8 cellular contexts compared by ENCODE assay signal in the genomic region with DNA sequence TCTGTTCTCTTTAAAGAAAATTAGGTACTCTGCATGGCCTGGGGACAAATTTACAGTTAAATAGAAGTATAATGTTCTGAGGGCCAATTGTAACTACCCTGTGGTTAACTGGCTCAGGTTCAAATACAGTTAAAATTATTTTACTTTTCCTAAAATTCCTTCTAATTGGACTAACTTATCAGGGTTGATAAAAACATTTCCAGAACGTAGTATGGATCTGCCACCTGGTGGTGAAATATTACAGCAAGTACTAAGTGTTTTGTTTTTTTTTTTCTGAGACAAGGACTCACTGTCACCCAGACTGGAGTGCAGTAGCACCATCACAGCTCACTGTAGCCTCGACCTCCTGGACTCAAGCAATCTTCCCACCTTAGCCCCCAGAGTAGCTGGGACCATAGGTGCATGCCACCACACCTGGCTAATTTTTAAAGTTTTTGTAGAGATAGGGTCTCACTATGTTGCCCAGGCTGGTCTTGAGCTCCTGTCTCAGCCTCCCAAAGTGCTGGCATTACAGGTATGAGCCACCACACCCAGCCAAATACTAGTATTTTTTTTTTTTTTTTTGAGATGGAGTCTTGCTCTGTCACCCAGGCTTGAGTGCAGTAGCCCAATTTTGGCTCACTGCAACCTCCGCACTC. TPM values are rescaled to one million over a fixed set of nuclear protein-coding genes. Genes with fewer than 3 reads are reported as not detected.
A peak's percentile ranks its signal among the peaks of the same experiment; 100 is the strongest.
DNase-seq lines count a peak whose midpoint lies in the region; ATAC-seq and TF ChIP-seq lines count a peak whose summit lies in the region.

No MANE protein-coding gene starts in this region.

- H3K36me3 ChIP-seq in heart right ventricle = no peaks in the 10 kb centered on the region
- H3K36me3 ChIP-seq in gastrocnemius medialis = no peaks in the 10 kb centered on the region

- H3K27me3 Mint-ChIP-seq in activated T-cell treated with anti-CD3 and anti-CD28 coated beads, Interleukin-2, amount 50 U/mL, for 4 hours (ENCODE audit: low read depth) = no peaks in the 10 kb centered on the region
- H3K27me3 Mint-ChIP-seq in WTC11 (ENCODE audit: low read depth) = no peaks in the 10 kb centered on the region; the same call in 1 of the 2 replicates

- H3K27ac ChIP-seq in heart right ventricle (no peak overlapping the region), gastrocnemius medialis (no peak overlapping the region)

- H3K27ac Mint-ChIP-seq in WTC11 = no peak overlapping the region

- 33 to 39% methylated on average over 3 of the region's 3 CpGs for WGBS in heart right ventricle, 2 donors

- no peaks in the 10 kb centered on the region for H3K9me3 Mint-ChIP-seq in activated T-cell treated with anti-CD3 and anti-CD28 coated beads, Interleukin-2, amount 50 U/mL, for 4 hours
- peaks cover 8% of the 10 kb centered on the region; the same call in 1 of the 2 replicates for H3K9me3 Mint-ChIP-seq in WTC11

- in situ Hi-C loops in gastrocnemius medialis (cut with MboI; ENCODE audit: low sequenced_read_pairs in 4 of 4) = loop anchor here in 3 of 4 donors (5.0 to 10.0 kb wide), 3 partner anchors 284 to 294 kb away; no protein-coding TSS in a partner anchor

- H3K4me1 Mint-ChIP-seq in activated T-cell treated with anti-CD3 and anti-CD28 coated beads, Interleukin-2, amount 50 U/mL, for 4 hours (ENCODE audit: low read depth) = no peaks in the 10 kb centered on the region
- H3K4me1 Mint-ChIP-seq in WTC11 = peaks cover 28% of the 10 kb centered on the region

- DNase-seq in activated T-cell treated with anti-CD3 and anti-CD28 coated beads for 4 hours = peak; percentile 1
- DNase-seq in activated T-cell treated with anti-CD3 and anti-CD28 coated beads, Interleukin-2, amount 50 U/mL, for 4 hours = no peak
- peak; percentile 62 for DNase-seq in NAMALWA (ENCODE audit: low spot score)
- DNase-seq in WTC11 (ENCODE audit: low spot score) = no peak
- peak in 1 of 2 donors; percentile 50 for DNase-seq in heart right ventricle
- no peak for DNase-seq in gastrocnemius medialis

- no peaks in the 10 kb centered on the region for H3K36me3 Mint-ChIP-seq in activated T-cell treated with anti-CD3 and anti-CD28 coated beads, Interleukin-2, amount 50 U/mL, for 4 hours (ENCODE audit: insufficient read depth)
- no peaks in the 10 kb centered on the region for H3K36me3 Mint-ChIP-seq in WTC11

- H3K4me1 ChIP-seq in heart right ventricle (peaks cover 0 to 16% (median 14%) of the 10 kb centered on the region in 9 donors), gastrocnemius medialis (peaks cover 29 to 35% of the 10 kb centered on the region in 2 donors)

- TF ChIP-seq POLR2A in gastrocnemius medialis (IDR thresholded peaks at IDR 0.05) = no peak

- H3K4me3 ChIP-seq in heart right ventricle = no peak overlapping the region
- no peak overlapping the region for H3K4me3 ChIP-seq in gastrocnemius medialis

- POLR2A ChIA-PET in WTC11 (lab: Charles Lee) = interaction anchor here (1.4 kb wide), 1 partner anchor 28 kb away, joined by 4 read pairs; no protein-coding TSS in a partner anchor

- ATAC-seq in activated T-cell treated with anti-CD3 and anti-CD28 coated beads, Interleukin-2, amount 50 U/mL, for 4 hours = no peak
- ATAC-seq in WTC11 (no peak), heart right ventricle (peak in 2 of 8 donors; percentile 46 to 58), gastrocnemius medialis (peak; percentile 65 to 79), HG03097 (IDR thresholded peaks at IDR 0.05; ENCODE audit: low FRiP score, unreplicated experiment) (no peak), HG03139 (IDR thresholded peaks at IDR 0.05; ENCODE audit: unreplicated experiment) (no peak)

- H3K27me3 ChIP-seq in heart right ventricle (peaks cover 0 to 24% (median 14%) of the 10 kb centered on the region in 7 donors), gastrocnemius medialis (no peaks in the 10 kb centered on the region)

- TF ChIP-seq CTCF in WTC11 (IDR thresholded peaks at IDR 0.05) (0 out of 2 replicates have a peak, but pooled peaks have one; percentile 17), heart right ventricle (IDR thresholded peaks at IDR 0.05) (peak; percentile 50 to 85 (median 73)), gastrocnemius medialis (IDR thresholded peaks at IDR 0.05 in 4 of 5, conservative IDR thresholded peaks at IDR 0.05 in 1 of 5) (peak; percentile 63 to 84 (median 73))

- H3K9me3 ChIP-seq in heart right ventricle (peaks cover 0 to 10% (median 0%) of the 10 kb centered on the region in 11 donors), gastrocnemius medialis (no peaks in the 10 kb centered on the region)

- intact Hi-C loops in heart right ventricle (cut with DNase I) = loop anchor here (1.0 to 10.0 kb wide), 7 partner anchors 284 to 477 kb away; a partner anchor contains a TSS
- intact Hi-C loops in gastrocnemius medialis (cut with DNase I; ENCODE audit: low total_unique reads) = loop anchor here (1.0 to 10.0 kb wide), 4 partner anchors 107 to 359 kb away; no protein-coding TSS in a partner anchor

- CTCF ChIA-PET in WTC11 (lab: Charles Lee) = interaction anchor here (0.6 to 3.5 kb wide), 10 partner anchors 28 to 1415 kb away, joined by 3 to 23 read pairs (median 4); a partner anchor contains a TSS

- no peak overlapping the region for H3K4me3 Mint-ChIP-seq in activated T-cell treated with anti-CD3 and anti-CD28 coated beads, Interleukin-2, amount 50 U/mL, for 4 hours
- H3K4me3 Mint-ChIP-seq in WTC11 = no peak overlapping the region

TF ChIP-seq in WTC11, 78 proteins besides CTCF, POLR2A, EP300 and RAD21:
- TF ChIP-seq, protein P1, sequence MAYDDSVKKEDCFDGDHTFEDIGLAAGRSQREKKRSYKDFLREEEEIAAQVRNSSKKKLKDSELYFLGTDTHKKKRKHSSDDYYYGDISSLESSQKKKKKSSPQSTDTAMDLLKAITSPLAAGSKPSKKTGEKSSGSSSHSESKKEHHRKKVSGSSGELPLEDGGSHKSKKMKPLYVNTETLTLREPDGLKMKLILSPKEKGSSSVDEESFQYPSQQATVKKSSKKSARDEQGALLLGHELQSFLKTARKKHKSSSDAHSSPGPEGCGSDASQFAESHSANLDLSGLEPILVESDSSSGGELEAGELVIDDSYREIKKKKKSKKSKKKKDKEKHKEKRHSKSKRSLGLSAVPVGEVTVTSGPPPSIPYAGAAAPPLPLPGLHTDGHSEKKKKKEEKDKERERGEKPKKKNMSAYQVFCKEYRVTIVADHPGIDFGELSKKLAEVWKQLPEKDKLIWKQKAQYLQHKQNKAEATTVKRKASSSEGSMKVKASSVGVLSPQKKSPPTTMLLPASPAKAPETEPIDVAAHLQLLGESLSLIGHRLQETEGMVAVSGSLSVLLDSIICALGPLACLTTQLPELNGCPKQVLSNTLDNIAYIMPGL (CRISPR knock-in tag; IDR thresholded peaks at IDR 0.05) = no peak
- TF ChIP-seq ZNF121 (CRISPR knock-in tag; IDR thresholded peaks at IDR 0.05) = peak; percentile 49; the same call in 1 of the 2 replicates

RNA-seq across cellular contexts. Expression of a gene that starts 29.2 kb away (rescaled TPM):
- total RNA-seq in activated T-cell treated with anti-CD3 and anti-CD28 coated beads, Interleukin-2, amount 50 U/mL, for 4 hours = 1 to 10 TPM; 4.7 to 5.2 (median 4.9) TPM
- total RNA-seq in WTC11 (2021) (33.4 to 39.5 TPM (median 37.1 TPM) in 3 replicates), heart right ventricle (10 to 100 TPM in 9 of 10 donors, 1 to 10 TPM in 1; 8.7 to 16.9 (median 12.3) TPM), gastrocnemius medialis (10 to 100 TPM; 13.8 to 32.0 (median 20.3) TPM)
- polyA plus RNA-seq in heart right ventricle = 1 to 10 TPM; 3.4 to 4.7 TPM

Comparison
In these comparisons a context has a peak if more than half of its experiments do, and no peak if none do; other contexts are left out.
1. DNase-seq: peak in activated T-cell treated with anti-CD3 and anti-CD28 coated beads for 4 hours (single experiment) and NAMALWA (single experiment); none in activated T-cell treated with anti-CD3 and anti-CD28 coated beads, Interleukin-2, amount 50 U/mL, for 4 hours (single experiment), WTC11 (single experiment) and gastrocnemius medialis (0 of 2).
2. ATAC-seq: peak in gastrocnemius medialis (2 of 2); none in activated T-cell treated with anti-CD3 and anti-CD28 coated beads, Interleukin-2, amount 50 U/mL, for 4 hours (0 of 2), WTC11 (single experiment), HG03097 (single experiment) and HG03139 (single experiment).
3. CTCF ChIP-seq: peak in every context shown above with its lines; median percentile 73 in heart right ventricle; 73 in gastrocnemius medialis; 17 in WTC11.